In genomic region chr7:5360971-5361370, GRCh38 we compare ENCODE assay signal across 22 cellular contexts.
"Had no signal": no experiment of that assay in that cellular context is flagged by ENCODE, and none has a peak within 500 bp of the region (broad histone marks: within the 10 kb centered on the region; RNA-seq: fewer than 3 reads in every experiment).

No MANE protein-coding gene starts in this region.

- ATAC-seq: activated naive CD8-positive, alpha-beta T cell treated with anti-CD3 and anti-CD28 coated beads, Interleukin-2, amount 50 U/mL, for 24 hours; esophagus mucosa; left cardiac atrium; stimulated activated naive B cell treated with anti-CD40 and anti-IgM and Interleukin-4, amounts not matched to agents 10 μg/mL and 1 μg/mL and 100 μg/mL, for 72 hours; T-helper 17 cell had no signal

- H3K4me3 ChIP-seq: cardiac muscle cell had no signal

- H3K27me3 Mint-ChIP-seq: activated CD4-positive, alpha-beta memory T cell treated with anti-CD3 and anti-CD28 coated beads, Interleukin-2, amount 10 ng/mL, durations not matched to agents 7 days and 5 days; activated naive CD8-positive, alpha-beta T cell treated with anti-CD3 and anti-CD28 coated beads, Interleukin-2, amount 50 U/mL, for 24 hours; stimulated activated naive B cell treated with anti-CD40 and anti-IgM and Interleukin-4, amounts not matched to agents 10 μg/mL and 1 μg/mL and 100 μg/mL, for 72 hours; T-helper 17 cell; type B pancreatic cell had no signal

- H3K27me3 ChIP-seq: cardiac muscle cell had no signal

- H3K9me3 Mint-ChIP-seq: activated CD4-positive, alpha-beta memory T cell treated with anti-CD3 and anti-CD28 coated beads, Interleukin-2, amount 10 ng/mL, durations not matched to agents 7 days and 5 days; activated naive CD8-positive, alpha-beta T cell treated with anti-CD3 and anti-CD28 coated beads, Interleukin-2, amount 50 U/mL, for 24 hours; stimulated activated naive B cell treated with anti-CD40 and anti-IgM and Interleukin-4, amounts not matched to agents 10 μg/mL and 1 μg/mL and 100 μg/mL, for 72 hours; type B pancreatic cell had no signal

- DNase-seq: activated CD4-positive, alpha-beta memory T cell treated with anti-CD3 and anti-CD28 coated beads, Interleukin-2, amount 10 ng/mL, durations not matched to agents 7 days and 5 days; activated CD4-positive, alpha-beta T cell treated with anti-CD3 and anti-CD28 coated beads for 48 hours; activated CD4-positive, CD25-positive, alpha-beta regulatory T cell; activated effector memory CD4-positive, alpha-beta T cell treated with anti-CD3 and anti-CD28 coated beads, Interleukin-2, amount 50 U/mL, for 16 hours; activated naive CD4-positive, alpha-beta T cell treated with anti-CD3 and anti-CD28 coated beads, Interleukin-2, amount 50 U/mL, for 16 hours; activated naive CD8-positive, alpha-beta T cell treated with anti-CD3 and anti-CD28 coated beads, Interleukin-2, amount 50 U/mL, for 24 hours; activated T-cell treated with anti-CD3 and anti-CD28 coated beads for 4 hours; hypothalamus; left cardiac atrium; mesenchymal stem cell; occipital lobe; retina; stimulated activated CD4-positive, alpha-beta T cell treated with anti-CD3 and anti-CD28 coated beads, Interleukin-2, amount 100 ng/mL, for 48 hours; stimulated activated CD8-positive, alpha-beta memory T cell treated with anti-CD3 and anti-CD28 coated beads, Interleukin-4, amount 100 ng/mL, for 48 hours; stimulated activated naive B cell treated with anti-CD40 and anti-IgM and Interleukin-4, amounts not matched to agents 10 μg/mL and 1 μg/mL and 100 μg/mL, for 72 hours; SW 1271; T-helper 17 cell had no signal

- FAIRE-seq: frontal cortex, islet of Langerhans had no signal

- H3K27ac ChIP-seq: cardiac muscle cell had no signal

- H3K27ac Mint-ChIP-seq: activated CD4-positive, alpha-beta memory T cell treated with anti-CD3 and anti-CD28 coated beads, Interleukin-2, amount 10 ng/mL, durations not matched to agents 7 days and 5 days; activated naive CD8-positive, alpha-beta T cell treated with anti-CD3 and anti-CD28 coated beads, Interleukin-2, amount 50 U/mL, for 24 hours; stimulated activated naive B cell treated with anti-CD40 and anti-IgM and Interleukin-4, amounts not matched to agents 10 μg/mL and 1 μg/mL and 100 μg/mL, for 72 hours; T-helper 17 cell; type B pancreatic cell had no signal

- H3K4me3 Mint-ChIP-seq: activated CD4-positive, alpha-beta memory T cell treated with anti-CD3 and anti-CD28 coated beads, Interleukin-2, amount 10 ng/mL, durations not matched to agents 7 days and 5 days; activated naive CD8-positive, alpha-beta T cell treated with anti-CD3 and anti-CD28 coated beads, Interleukin-2, amount 50 U/mL, for 24 hours; stimulated activated naive B cell treated with anti-CD40 and anti-IgM and Interleukin-4, amounts not matched to agents 10 μg/mL and 1 μg/mL and 100 μg/mL, for 72 hours; T-helper 17 cell; type B pancreatic cell had no signal
